13 cellular contexts compared by ENCODE assay signal in the genomic region with DNA sequence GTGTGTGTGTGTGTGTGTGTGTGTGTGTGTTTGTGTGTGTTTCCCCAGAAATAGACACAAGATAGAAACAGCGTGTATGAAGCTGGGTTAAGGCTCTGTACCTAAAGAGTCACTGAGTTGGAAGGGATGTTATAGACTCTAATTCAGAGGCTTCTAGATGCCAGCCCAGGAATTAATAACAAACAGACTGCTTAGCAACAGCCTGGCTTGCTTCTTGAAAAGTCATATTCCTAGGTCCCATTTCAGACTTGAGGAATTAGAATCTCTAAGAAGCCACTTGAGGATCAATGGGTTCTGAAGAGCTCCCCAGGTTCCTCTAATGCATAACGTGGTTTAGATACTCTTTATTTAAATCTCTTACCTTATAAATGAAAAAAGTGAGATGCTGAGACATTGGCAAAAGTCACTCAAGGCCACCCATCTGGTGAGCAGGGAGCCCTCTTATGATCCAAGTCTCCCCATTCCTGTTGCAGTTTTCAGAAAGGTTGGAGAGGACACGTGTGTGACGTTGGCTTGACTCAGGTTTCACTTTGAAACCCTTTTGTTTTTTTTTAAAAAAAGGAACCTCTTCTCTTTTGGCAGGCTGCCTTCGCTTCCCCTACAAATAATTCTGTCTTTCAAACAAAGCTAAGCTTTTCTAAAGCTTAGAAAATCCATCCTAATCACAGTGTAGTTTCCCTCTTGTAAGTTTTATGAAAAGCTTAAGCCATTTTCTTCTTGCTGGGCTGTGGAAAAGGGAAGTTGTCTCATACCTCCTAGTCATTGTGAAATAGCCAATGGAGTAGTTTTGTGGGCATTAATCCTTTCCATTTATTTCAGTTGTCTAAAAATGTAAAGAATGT.
DNase-seq lines count a peak whose midpoint lies in the region; ATAC-seq and TF ChIP-seq lines count a peak whose summit lies in the region.
"Had no signal": no experiment of that assay in that cellular context is flagged by ENCODE, and none has a peak within 500 bp of the region (broad histone marks: within the 10 kb centered on the region; RNA-seq: fewer than 3 reads in every experiment).

No MANE protein-coding gene starts in this region.

- H3K4me3 Mint-ChIP-seq in activated CD4-positive, alpha-beta T cell treated with anti-CD3 and anti-CD28 coated beads, Interleukin-2, amount 10 ng/mL, durations not matched to agents 24 days and 14 days: peak overlapping the region; percentile 10
- H3K4me3 Mint-ChIP-seq in MCF 10A (ENCODE audit: unreplicated experiment): peak overlapping the region; percentile 12
- H3K4me3 Mint-ChIP-seq: B cell, memory B cell had no signal

- TF ChIP-seq CTCF in MCF 10A (IDR thresholded peaks at IDR 0.05; ENCODE audit: unreplicated experiment) (no peak), retinal pigment epithelial cell (conservative IDR thresholded peaks at IDR 0.05; ENCODE audit: low read depth, low read length) (no peak)

- no TSS peak for BruUV-seq in MCF 10A (replicated peaks; lab: Mats Ljungman, UMichigan)

- peaks cover 7% of the 10 kb centered on the region for H3K36me3 Mint-ChIP-seq in activated CD4-positive, alpha-beta T cell treated with anti-CD3 and anti-CD28 coated beads, Interleukin-2, amount 10 ng/mL, durations not matched to agents 24 days and 14 days (ENCODE audit: low read depth)
- no peaks in the 10 kb centered on the region for H3K36me3 Mint-ChIP-seq in MCF 10A (ENCODE audit: insufficient read depth, unreplicated experiment)
- H3K36me3 Mint-ChIP-seq: memory B cell had no signal

- no peak overlapping the region for H3K4me3 ChIP-seq in retinal pigment epithelial cell (ENCODE audit: low read length)
- H3K4me3 ChIP-seq: SJSA1, vagina had no signal

- CTCF ChIA-PET in MCF 10A (lab: Yijun Ruan, JAX): interaction anchor here (0.6 to 0.7 kb wide), 3 partner anchors 21 to 298 kb away, joined by 3 to 4 read pairs (median 3); no protein-coding TSS in a partner anchor

- ATAC-seq in HG03520 (IDR thresholded peaks at IDR 0.05; ENCODE audit: unreplicated experiment): no peak
- no peak for ATAC-seq in GM19467 (IDR thresholded peaks at IDR 0.05; ENCODE audit: unreplicated experiment)
- ATAC-seq in left ventricle myocardium superior: no peak

- H3K4me1 Mint-ChIP-seq in activated CD4-positive, alpha-beta T cell treated with anti-CD3 and anti-CD28 coated beads, Interleukin-2, amount 10 ng/mL, durations not matched to agents 24 days and 14 days: peaks cover 8% of the 10 kb centered on the region
- peaks cover 10% of the 10 kb centered on the region for H3K4me1 Mint-ChIP-seq in MCF 10A (ENCODE audit: insufficient read depth, unreplicated experiment)
- H3K4me1 Mint-ChIP-seq: B cell, memory B cell had no signal

- H3K27me3 Mint-ChIP-seq in activated CD4-positive, alpha-beta T cell treated with anti-CD3 and anti-CD28 coated beads, Interleukin-2, amount 10 ng/mL, durations not matched to agents 24 days and 14 days: no peaks in the 10 kb centered on the region
- H3K27me3 Mint-ChIP-seq in MCF 10A (ENCODE audit: insufficient read depth, unreplicated experiment): no peaks in the 10 kb centered on the region

- peaks cover 24% of the 10 kb centered on the region for H3K9me3 Mint-ChIP-seq in activated CD4-positive, alpha-beta T cell treated with anti-CD3 and anti-CD28 coated beads, Interleukin-2, amount 10 ng/mL, durations not matched to agents 24 days and 14 days
- H3K9me3 Mint-ChIP-seq in MCF 10A (ENCODE audit: unreplicated experiment): peaks cover 6% of the 10 kb centered on the region

- intact Hi-C loops in activated CD4-positive, alpha-beta T cell treated with anti-CD3 and anti-CD28 coated beads, Interleukin-2, amount 10 ng/mL, durations not matched to agents 24 days and 14 days (cut with micrococcal nuclease): no loop called here
- intact Hi-C loops in MCF 10A (cut with micrococcal nuclease): no loop called here
- intact Hi-C loops in left ventricle myocardium superior (cut with micrococcal nuclease): no loop called here

- peak overlapping the region; percentile 85 for H3K27ac Mint-ChIP-seq in activated CD4-positive, alpha-beta T cell treated with anti-CD3 and anti-CD28 coated beads, Interleukin-2, amount 10 ng/mL, durations not matched to agents 24 days and 14 days
- peak overlapping the region; percentile 24 for H3K27ac Mint-ChIP-seq in MCF 10A (ENCODE audit: low read depth, unreplicated experiment)
- H3K27ac Mint-ChIP-seq: B cell, memory B cell had no signal

- DNase-seq in activated CD4-positive, alpha-beta T cell treated with anti-CD3 and anti-CD28 coated beads, Interleukin-2, amount 10 ng/mL, durations not matched to agents 24 days and 14 days: no peak
- no peak for DNase-seq in activated CD4-positive, alpha-beta T cell treated with anti-CD3 and anti-CD28 coated beads, Interleukin-2, amount 50 U/mL, for 48 hours
- DNase-seq in NCI-H2196 treated with DMSO at 0.1 percent for 48 hours (lab: John Stamatoyannopoulos, UW; ENCODE audit: unreplicated experiment) (peak; percentile 26), MCF 10A (ENCODE audit: unreplicated experiment) (peak; percentile 24), retinal pigment epithelial cell (ENCODE audit: low read depth) (peak; percentile 52), left ventricle myocardium superior (no peak)
- DNase-seq: H7 had no signal

- POLR2A ChIA-PET in MCF 10A (lab: Yijun Ruan, JAX): no interaction called here

Comparison
In these comparisons a context has a peak if more than half of its experiments do, and no peak if none do; other contexts are left out.
1. DNase-seq: peak in NCI-H2196 treated with DMSO at 0.1 percent for 48 hours (single experiment), MCF 10A (single experiment) and retinal pigment epithelial cell (single experiment); none in activated CD4-positive, alpha-beta T cell treated with anti-CD3 and anti-CD28 coated beads, Interleukin-2, amount 10 ng/mL, durations not matched to agents 24 days and 14 days (single experiment), activated CD4-positive, alpha-beta T cell treated with anti-CD3 and anti-CD28 coated beads, Interleukin-2, amount 50 U/mL, for 48 hours (0 of 2) and left ventricle myocardium superior (single experiment).